7 cellular contexts compared by ENCODE assay signal in the genomic region with DNA sequence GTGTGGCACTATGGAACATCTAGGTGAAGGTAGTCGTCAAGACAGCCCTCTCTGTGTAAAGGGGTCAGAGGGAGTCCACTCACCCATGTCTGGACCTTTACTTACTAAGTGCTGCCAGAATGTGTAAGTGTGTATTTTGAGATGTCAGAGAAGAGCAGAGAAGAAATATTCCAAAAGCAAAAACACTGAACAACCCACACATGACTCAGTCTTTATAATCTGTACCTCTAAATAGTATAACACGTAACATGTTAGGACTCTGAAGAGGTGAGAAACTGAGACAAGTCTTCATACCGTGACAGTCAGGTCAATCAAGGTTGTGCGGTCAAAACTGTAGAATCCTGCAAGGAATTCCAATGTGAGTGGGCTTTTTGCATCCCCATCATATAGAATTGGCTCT.
"Had no signal": no experiment of that assay in that cellular context is flagged by ENCODE, and none has a peak within 500 bp of the region (broad histone marks: within the 10 kb centered on the region; RNA-seq: fewer than 3 reads in every experiment).

No MANE protein-coding gene starts in this region.

- ATAC-seq: K562 had no signal

- H3K27ac Mint-ChIP-seq: H9 had no signal

- H2AFZ ChIP-seq: GM23248 had no signal

- H3K4me3 ChIP-seq: GM23248, K562 had no signal

- H3K9ac ChIP-seq: GM23248 had no signal

- H3K27ac ChIP-seq: GM23248 had no signal

- FAIRE-seq: H1, H54, HTR-8/SVneo, K562 had no signal

- H3K4me3 Mint-ChIP-seq: H9 had no signal

- DNase-seq: GM23248, H9, HCEC 1CT had no signal
